In the genomic region with DNA sequence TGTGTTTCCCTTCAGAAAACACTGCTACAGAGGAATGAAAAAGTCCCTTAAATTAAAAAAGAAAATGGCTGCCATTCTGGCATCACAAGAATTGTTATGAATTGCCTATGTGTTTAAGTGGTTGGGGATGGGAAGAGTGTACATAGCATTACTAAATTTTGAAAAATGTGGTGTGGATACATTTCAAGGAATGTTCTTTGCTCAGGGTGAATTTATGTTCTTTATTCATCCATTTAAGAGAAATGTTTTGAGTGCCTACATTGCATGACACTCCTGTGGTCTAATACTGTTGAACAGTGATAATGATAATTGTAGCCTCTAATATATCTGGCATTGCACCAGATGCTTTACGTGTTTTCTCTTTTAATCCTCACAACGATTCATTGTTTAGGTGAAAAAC, we compare ENCODE assay signal across 33 cellular contexts. TPM values are rescaled to one million over a fixed set of nuclear protein-coding genes. Genes with fewer than 3 reads are reported as not detected.
"Had no signal": no experiment of that assay in that cellular context is flagged by ENCODE, and none has a peak within 500 bp of the region (broad histone marks: within the 10 kb centered on the region; RNA-seq: fewer than 3 reads in every experiment).

No MANE protein-coding gene starts in this region.

- H3K36me3 Mint-ChIP-seq: activated naive CD4-positive, alpha-beta T cell treated with anti-CD3 and anti-CD28 coated beads, Interleukin-2, amount 50 U/mL, for 24 hours; activated naive CD8-positive, alpha-beta T cell treated with anti-CD3 and anti-CD28 coated beads, Interleukin-2, amount 10 ng/mL, durations not matched to agents 7 days and 5 days; T-cell had no signal

- FAIRE-seq: RCC 7860 had no signal

- H3K36me3 ChIP-seq: brain microvascular endothelial cell, MG63, WERI-Rb-1 had no signal

- DNase-seq: activated CD4-positive, alpha-beta T cell treated with anti-CD3 and anti-CD28 coated beads for 1 hour; activated CD4-positive, alpha-beta T cell treated with anti-CD3 and anti-CD28 coated beads for 48 hours; activated CD4-positive, alpha-beta T cell treated with anti-CD3 and anti-CD28 coated beads, Interleukin-2, amount 50 U/mL, for 48 hours; activated CD4-positive, CD25-positive, alpha-beta regulatory T cell; activated CD8-positive, alpha-beta T cell treated with anti-CD3 and anti-CD28 coated beads, Interleukin-2, amount 10 ng/mL, durations not matched to agents 7 days and 5 days; activated gamma-delta T cell; activated naive CD4-positive, alpha-beta T cell treated with Interleukin-2 at 50 U/mL for 16 hours; activated naive CD8-positive, alpha-beta T cell treated with anti-CD3 and anti-CD28 coated beads, Interleukin-2, amount 10 ng/mL, durations not matched to agents 7 days and 5 days; activated T-cell treated with anti-CD3 and anti-CD28 coated beads, Interleukin-2, amount 50 U/mL, for 24 hours; brain microvascular endothelial cell; central memory CD4-positive, alpha-beta T cell; Karpas-422; MG63; NCI-H1048; NCI-H1436 treated with DMSO at 0.1 percent for 48 hours; NCI-H1694 treated with DMSO at 0.1 percent for 48 hours; NCI-H2029; NCI-H510A; NCI-H748 treated with DMSO at 0.1 percent for 48 hours; NK-92 treated with Interleukin-12 subunit alpha and Interleukin-12 subunit beta, amount 100 ng/mL, for 24 hours; PC-9; SIG-M5; T-cell; T-helper 2 cell; T-helper 9 cell; WERI-Rb-1 had no signal

- H3K4me2 ChIP-seq: PC-9 had no signal

- H3K27me3 Mint-ChIP-seq: activated naive CD4-positive, alpha-beta T cell treated with anti-CD3 and anti-CD28 coated beads, Interleukin-2, amount 50 U/mL, for 24 hours; activated T-cell treated with anti-CD3 and anti-CD28 coated beads, Interleukin-2, amount 50 U/mL, for 24 hours had no signal

- H3K4me1 Mint-ChIP-seq: activated naive CD4-positive, alpha-beta T cell treated with anti-CD3 and anti-CD28 coated beads, Interleukin-2, amount 50 U/mL, for 24 hours; activated naive CD8-positive, alpha-beta T cell treated with anti-CD3 and anti-CD28 coated beads, Interleukin-2, amount 10 ng/mL, durations not matched to agents 7 days and 5 days; T-cell had no signal

- H3K4me3 ChIP-seq: MG63, PC-9 had no signal

- H3K27me3 ChIP-seq: brain microvascular endothelial cell, MG63 had no signal

- H3K27ac ChIP-seq: brain microvascular endothelial cell, PC-9, RWPE1, WERI-Rb-1 had no signal

- ATAC-seq: activated CD8-positive, alpha-beta T cell treated with anti-CD3 and anti-CD28 coated beads, Interleukin-2, amount 10 ng/mL, durations not matched to agents 7 days and 5 days; Right ventricle myocardium inferior; SK-N-SH treated with all-trans-retinoic acid at 6 μM for 48 hours; T-cell had no signal

- H3K9me3 Mint-ChIP-seq: activated naive CD4-positive, alpha-beta T cell treated with anti-CD3 and anti-CD28 coated beads, Interleukin-2, amount 50 U/mL, for 24 hours; activated naive CD8-positive, alpha-beta T cell treated with anti-CD3 and anti-CD28 coated beads, Interleukin-2, amount 10 ng/mL, durations not matched to agents 7 days and 5 days; activated T-cell treated with anti-CD3 and anti-CD28 coated beads, Interleukin-2, amount 50 U/mL, for 24 hours; activated T-helper 2 cell treated with anti-CD3 and anti-CD28 coated beads, Interferon-gamma antibody, Interleukin-2, Interleukin-4, amounts not matched to agents 10 μg/mL and 5 μg/mL and 100 μg/mL, durations not matched to agents 14 hours and 24 hours and 36 hours; T-cell had no signal

- H2AFZ ChIP-seq: PC-9 had no signal

- H3K9me3 ChIP-seq: MG63 had no signal

- H3K27ac Mint-ChIP-seq: activated CD8-positive, alpha-beta T cell treated with anti-CD3 and anti-CD28 coated beads, Interleukin-2, amount 10 ng/mL, durations not matched to agents 7 days and 5 days; activated naive CD4-positive, alpha-beta T cell treated with anti-CD3 and anti-CD28 coated beads, Interleukin-2, amount 50 U/mL, for 24 hours; activated naive CD8-positive, alpha-beta T cell treated with anti-CD3 and anti-CD28 coated beads, Interleukin-2, amount 10 ng/mL, durations not matched to agents 7 days and 5 days; activated T-cell treated with anti-CD3 and anti-CD28 coated beads, Interleukin-2, amount 50 U/mL, for 24 hours; activated T-helper 2 cell treated with anti-CD3 and anti-CD28 coated beads, Interferon-gamma antibody, Interleukin-2, Interleukin-4, amounts not matched to agents 10 μg/mL and 5 μg/mL and 100 μg/mL, durations not matched to agents 14 hours and 24 hours and 36 hours; T-cell had no signal

- H3K4me3 Mint-ChIP-seq: activated CD8-positive, alpha-beta T cell treated with anti-CD3 and anti-CD28 coated beads, Interleukin-2, amount 10 ng/mL, durations not matched to agents 7 days and 5 days; activated naive CD4-positive, alpha-beta T cell treated with anti-CD3 and anti-CD28 coated beads, Interleukin-2, amount 50 U/mL, for 24 hours; activated naive CD8-positive, alpha-beta T cell treated with anti-CD3 and anti-CD28 coated beads, Interleukin-2, amount 10 ng/mL, durations not matched to agents 7 days and 5 days; activated T-cell treated with anti-CD3 and anti-CD28 coated beads, Interleukin-2, amount 50 U/mL, for 24 hours; T-cell had no signal

RNA-seq across cellular contexts. Expression of gene DPT, which starts 31.6 kb away (rescaled TPM):
- total RNA-seq: activated CD8-positive, alpha-beta T cell treated with anti-CD3 and anti-CD28 coated beads, Interleukin-2, amount 10 ng/mL, durations not matched to agents 7 days and 5 days; activated naive CD8-positive, alpha-beta T cell treated with anti-CD3 and anti-CD28 coated beads, Interleukin-2, amount 10 ng/mL, durations not matched to agents 7 days and 5 days; activated T-helper 2 cell treated with anti-CD3 and anti-CD28 coated beads, Interferon-gamma antibody, Interleukin-2, Interleukin-4, amounts not matched to agents 10 μg/mL and 5 μg/mL and 100 μg/mL, durations not matched to agents 14 hours and 24 hours and 36 hours; PC-9; SK-MEL-5; T-cell had no signal
